ENCODE assay signal across 23 cellular contexts in the genomic region with DNA sequence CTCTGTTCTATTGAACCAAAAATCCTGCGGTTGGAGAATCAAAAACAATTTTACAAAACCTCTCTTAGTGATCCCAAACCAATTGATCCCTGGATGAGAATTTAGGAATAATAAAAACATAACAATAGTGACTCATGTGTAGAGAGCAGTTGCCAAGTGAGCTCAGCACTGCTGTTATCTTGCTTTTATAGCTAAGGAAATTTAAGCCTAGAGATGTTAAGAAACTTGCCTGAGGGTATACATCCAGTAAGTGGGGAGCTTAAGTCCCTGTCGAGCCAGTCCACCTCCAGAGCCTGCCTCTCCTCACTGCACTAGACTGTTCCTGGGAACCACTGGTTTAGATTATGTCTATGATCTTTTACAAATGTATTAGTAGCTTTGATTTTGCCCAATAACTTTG.
DNase-seq lines count a peak whose midpoint lies in the region; ATAC-seq and TF ChIP-seq lines count a peak whose summit lies in the region.
"Had no signal": no experiment of that assay in that cellular context is flagged by ENCODE, and none has a peak within 500 bp of the region (broad histone marks: within the 10 kb centered on the region; RNA-seq: fewer than 3 reads in every experiment).

No MANE protein-coding gene starts in this region.

- H3K23ac ChIP-seq in mesendoderm (ENCODE audit: low read length): no peak overlapping the region

- no peak overlapping the region for H2AFZ ChIP-seq in PC-3 (ENCODE audit: low read length)

- CTCF ChIA-PET in A673 (lab: Charles Lee) (no interaction called here), PC-3 (lab: Charles Lee) (no interaction called here)

- no peaks in the 10 kb centered on the region for H4K20me1 ChIP-seq in PC-3 (ENCODE audit: low read length)

- no peaks in the 10 kb centered on the region for H3K9me2 ChIP-seq in PC-3 (replicated peaks; ENCODE audit: low read length)

- POLR2A ChIA-PET in A673 (lab: Charles Lee; ENCODE audit: low non-redundant PET): no interaction called here
- POLR2A ChIA-PET in PC-3 (lab: Charles Lee; ENCODE audit: unreplicated experiment): no interaction called here

- H3K79me2 ChIP-seq in PC-3 (ENCODE audit: low read length) (no peaks in the 10 kb centered on the region), mesendoderm (ENCODE audit: control insufficient read depth, insufficient read depth, low read length) (no peaks in the 10 kb centered on the region)

- no peaks in the 10 kb centered on the region for H3K9me3 ChIP-seq in A673 (ENCODE audit: low read depth, low read length, poor library complexity, severe bottlenecking)
- no peaks in the 10 kb centered on the region for H3K9me3 ChIP-seq in PC-3 (ENCODE audit: low read length)
- H3K9me3 ChIP-seq in sigmoid colon: no peaks in the 10 kb centered on the region
- H3K9me3 ChIP-seq: Peyer's patch had no signal

- WGBS in mesendoderm (ENCODE audit: extremely low coverage, insufficient coverage, low lambda C conversion rate): no CpG with 5 or more reads among the region's 2 CpGs
- 51 to 57% methylated on average over 2 of the region's 2 CpGs for WGBS in sigmoid colon, 2 donors

- no peaks in the 10 kb centered on the region for H3K79me1 ChIP-seq in mesendoderm (ENCODE audit: low read length)

- no peak overlapping the region for H4K5ac ChIP-seq in mesendoderm (ENCODE audit: low read length)

- BruUV-seq in A673 (replicated peaks; lab: Mats Ljungman, UMichigan) (no TSS peak), PC-3 (replicated peaks; lab: Mats Ljungman, UMichigan) (no TSS peak)

- H3K18ac ChIP-seq in mesendoderm (ENCODE audit: low read length): peak overlapping the region; percentile 51

- DNase-seq in A673 (ENCODE audit: low spot score) (peak; percentile 22), PC-3 (peak; percentile 12), epithelial cell of esophagus (ENCODE audit: low read depth) (peak; percentile 48), mesendoderm (peak; percentile 63), HT-29 (ENCODE audit: low spot score) (no peak), posterior cingulate gyrus (no peak), sigmoid colon (no peak)
- DNase-seq: 8988T; AML-193; CD8-positive, alpha-beta memory T cell; GOT3; HCEC 1CT; KBM-7; NCI-H1092; NCI-H1436; NCI-H1930; NCI-H345; NCI-H524; NCI-H774; Peyer's patch had no signal

- H3K9ac ChIP-seq in PC-3 (ENCODE audit: low read length): no peak overlapping the region
- H3K9ac ChIP-seq in mesendoderm (ENCODE audit: low read length): no peak overlapping the region

- TF ChIP-seq EP300 in sigmoid colon (IDR thresholded peaks at IDR 0.05): no peak

- H3K36me3 ChIP-seq in A673 (ENCODE audit: insufficient read depth, low read length, poor library complexity, severe bottlenecking): no peaks in the 10 kb centered on the region
- H3K36me3 ChIP-seq in PC-3 (ENCODE audit: low read depth, low read length): no peaks in the 10 kb centered on the region
- no peaks in the 10 kb centered on the region for H3K36me3 ChIP-seq in mesendoderm (ENCODE audit: control insufficient read depth, insufficient read depth, low read length)
- no peaks in the 10 kb centered on the region for H3K36me3 ChIP-seq in sigmoid colon
- H3K36me3 ChIP-seq: Peyer's patch had no signal

- no peak overlapping the region for H3K27ac ChIP-seq in A673 (ENCODE audit: low read depth, low read length, poor library complexity, severe bottlenecking)
- H3K27ac ChIP-seq in PC-3 (ENCODE audit: low read length): no peak overlapping the region
- H3K27ac ChIP-seq in mesendoderm (ENCODE audit: low read depth, low read length): no peak overlapping the region
- H3K27ac ChIP-seq in sigmoid colon: no peak overlapping the region
- H3K27ac ChIP-seq: C4-2B, Peyer's patch had no signal

- TF ChIP-seq POLR2A in sigmoid colon (IDR thresholded peaks at IDR 0.05): no peak

- intact Hi-C loops in A673 (cut with micrococcal nuclease; ENCODE audit: unreplicated experiment): no loop called here
- intact Hi-C loops in PC-3 (cut with micrococcal nuclease): no loop called here
- intact Hi-C loops in posterior cingulate gyrus (cut with DNase I): no loop called here
- intact Hi-C loops in sigmoid colon (cut with DNase I): no loop called here

- H3F3A ChIP-seq in PC-3 (ENCODE audit: low read length, unreplicated experiment): no peaks in the 10 kb centered on the region

- H3K4me3 ChIP-seq in A673 (ENCODE audit: low read depth, low read length, poor library complexity, severe bottlenecking) (no peak overlapping the region), PC-3 (ENCODE audit: low read length) (no peak overlapping the region), epithelial cell of esophagus (ENCODE audit: low read length) (no peak overlapping the region), mesendoderm (ENCODE audit: low read length) (no peak overlapping the region), sigmoid colon (no peak overlapping the region)
- H3K4me3 ChIP-seq: Peyer's patch had no signal

- H2BK120ac ChIP-seq in mesendoderm (ENCODE audit: low read depth, low read length): no peak overlapping the region

- TF ChIP-seq CTCF in A673 (conservative IDR thresholded peaks at IDR 0.05; ENCODE audit: low read depth, low read length) (no peak), PC-3 (conservative IDR thresholded peaks at IDR 0.05; ENCODE audit: low read depth, low read length) (no peak), epithelial cell of esophagus (IDR thresholded peaks at IDR 0.05; ENCODE audit: insufficient read depth, low read depth, low read length, missing control alignments) (no peak), sigmoid colon (IDR thresholded peaks at IDR 0.05) (no peak)

- H2BK5ac ChIP-seq in mesendoderm (ENCODE audit: low read length): no peak overlapping the region

- H3K4me2 ChIP-seq in PC-3 (ENCODE audit: low read length): no peak overlapping the region
- H3K4me2 ChIP-seq in mesendoderm (ENCODE audit: low read length): no peak overlapping the region

- no peaks in the 10 kb centered on the region for H3K4me1 ChIP-seq in A673 (ENCODE audit: insufficient read depth, low read length, poor library complexity, severe bottlenecking)
- H3K4me1 ChIP-seq in PC-3 (ENCODE audit: insufficient read depth, low read length): no peaks in the 10 kb centered on the region
- H3K4me1 ChIP-seq in mesendoderm (ENCODE audit: control insufficient read depth, low read depth, low read length): peaks cover 4% of the 10 kb centered on the region
- H3K4me1 ChIP-seq in sigmoid colon: no peaks in the 10 kb centered on the region
- H3K4me1 ChIP-seq: Peyer's patch had no signal

- H4K8ac ChIP-seq in mesendoderm (ENCODE audit: low read depth, low read length): no peak overlapping the region

- H3K27me3 ChIP-seq in A673 (replicated peaks; ENCODE audit: insufficient read depth, low read depth, low read length, poor library complexity): no peaks in the 10 kb centered on the region
- peaks cover 12% of the 10 kb centered on the region for H3K27me3 ChIP-seq in PC-3 (ENCODE audit: low read length)
- no peaks in the 10 kb centered on the region for H3K27me3 ChIP-seq in mesendoderm (ENCODE audit: insufficient read depth, low read length, poor library complexity)
- H3K27me3 ChIP-seq in sigmoid colon: no peaks in the 10 kb centered on the region
- H3K27me3 ChIP-seq: Peyer's patch had no signal

- H3K4ac ChIP-seq in mesendoderm (ENCODE audit: low read depth, low read length): no peak overlapping the region

- no peak overlapping the region for H2BK15ac ChIP-seq in mesendoderm (replicated peaks; ENCODE audit: low read depth)

- no peak overlapping the region for H3K56ac ChIP-seq in mesendoderm (ENCODE audit: low read length)

- no peak overlapping the region for H2AK5ac ChIP-seq in mesendoderm (ENCODE audit: low read length)

- ATAC-seq in PC-3 (no peak), GM21526 (IDR thresholded peaks at IDR 0.05; ENCODE audit: low FRiP score, unreplicated experiment) (no peak)
- ATAC-seq: Right ventricle myocardium inferior had no signal

Comparison
In these comparisons a context has a peak if more than half of its experiments do, and no peak if none do; other contexts are left out.
1. DNase-seq: peak in A673 (single experiment), PC-3 (single experiment), epithelial cell of esophagus (single experiment) and mesendoderm (single experiment); none in HT-29 (single experiment), posterior cingulate gyrus (0 of 10) and sigmoid colon (single experiment).